In genomic region chr16:57422026-57422944, GRCh38 we compare ENCODE assay signal across 8 cellular contexts. TPM values are rescaled to one million over a fixed set of nuclear protein-coding genes. Genes with fewer than 3 reads are reported as not detected.
A peak's percentile ranks its signal among the peaks of the same experiment; 100 is the strongest.
DNase-seq lines count a peak whose midpoint lies in the region; ATAC-seq and TF ChIP-seq lines count a peak whose summit lies in the region.

No MANE protein-coding gene starts in this region.

- peaks cover 14% of the 10 kb centered on the region for H3K4me1 Mint-ChIP-seq in activated CD4-positive, alpha-beta memory T cell treated with anti-CD3 and anti-CD28 coated beads, Interleukin-2, amount 10 ng/mL, durations not matched to agents 7 days and 5 days

- H3K4me1 ChIP-seq in HAP-1 (peaks cover 2% of the 10 kb centered on the region), Panc1 (ENCODE audit: control insufficient read depth, insufficient read depth, low read length) (peaks cover 10% of the 10 kb centered on the region)

- peak; percentile 78 for TF ChIP-seq CTCF in Panc1 (IDR thresholded peaks at IDR 0.05)
- TF ChIP-seq CTCF in epithelial cell of proximal tubule (conservative IDR thresholded peaks at IDR 0.05; ENCODE audit: low read depth, low read length): peak; percentile 76

- POLR2A ChIA-PET in Panc1 (lab: Charles Lee): interaction anchor here (0.7 kb wide), 1 partner anchor 901 kb away, joined by 3 read pairs; no protein-coding TSS in a partner anchor
- POLR2A ChIA-PET in activated CD4-positive, alpha-beta memory T cell treated with anti-CD3 and anti-CD28 coated beads, Interleukin-2, amount 10 ng/mL, durations not matched to agents 7 days and 5 days (lab: Charles Lee): interaction anchor here (0.6 to 1.2 kb wide), 3 partner anchors 24 to 448 kb away, joined by 3 to 4 read pairs (median 3); partner anchors contain the start of genes CIAPIN1 and COQ9

- intact Hi-C loops in Panc1 (cut with micrococcal nuclease; ENCODE audit: unreplicated experiment): no loop called here

- H3K27ac ChIP-seq in Panc1 (ENCODE audit: low read length): no peak overlapping the region

- H3K4me3 ChIP-seq in HAP-1 (no peak overlapping the region), Panc1 (ENCODE audit: low read depth in 2 of 2, low read length in 2 of 2) (0 out of 4 replicates have a peak overlapping the region, but pooled peaks of 1 of the 2 experiments have one; percentile 11), epithelial cell of proximal tubule (ENCODE audit: low read depth, low read length) (no peak overlapping the region)

- H3K27me3 ChIP-seq in HAP-1 (ENCODE audit: low read depth) (no peaks in the 10 kb centered on the region), Panc1 (ENCODE audit: control insufficient read depth, insufficient read depth, low read length) (no peaks in the 10 kb centered on the region)

- no peak overlapping the region for H3K27ac Mint-ChIP-seq in activated CD4-positive, alpha-beta memory T cell treated with anti-CD3 and anti-CD28 coated beads, Interleukin-2, amount 10 ng/mL, durations not matched to agents 7 days and 5 days

- H3K36me3 ChIP-seq in HAP-1 (replicated peaks) (peaks cover 2% of the 10 kb centered on the region; the same call in 1 of the 2 replicates), Panc1 (ENCODE audit: control insufficient read depth, insufficient read depth, low read length) (no peaks in the 10 kb centered on the region)

- ATAC-seq in Panc1 (peak; percentile 66), HG03439 (IDR thresholded peaks at IDR 0.05; ENCODE audit: unreplicated experiment) (no peak), HG02678 (IDR thresholded peaks at IDR 0.05; ENCODE audit: unreplicated experiment) (no peak)

- no peaks in the 10 kb centered on the region for H3K9me3 ChIP-seq in HAP-1
- no peaks in the 10 kb centered on the region for H3K9me3 ChIP-seq in Panc1 (ENCODE audit: control insufficient read depth, insufficient read depth, low read depth, low read length)

- BruUV-seq in Panc1 (replicated peaks; lab: Mats Ljungman, UMichigan): no TSS peak

- peaks cover 4% of the 10 kb centered on the region for H3K36me3 Mint-ChIP-seq in activated CD4-positive, alpha-beta memory T cell treated with anti-CD3 and anti-CD28 coated beads, Interleukin-2, amount 10 ng/mL, durations not matched to agents 7 days and 5 days (ENCODE audit: low read depth)

- CTCF ChIA-PET in Panc1 (lab: Charles Lee): interaction anchor here (0.9 to 1.8 kb wide), 3 partner anchors 120 to 160 kb away, joined by 3 to 4 read pairs (median 4); no protein-coding TSS in a partner anchor
- CTCF ChIA-PET in activated CD4-positive, alpha-beta memory T cell treated with anti-CD3 and anti-CD28 coated beads, Interleukin-2, amount 10 ng/mL, durations not matched to agents 7 days and 5 days (lab: Charles Lee): interaction anchor here (1.2 to 7.1 kb wide), 3 partner anchors 40 to 154 kb away, joined by 3 to 160 read pairs (median 4); partner anchors contain the start of gene POLR2C

- in situ Hi-C loops in HAP-1 (cut with MboI; ENCODE audit: low sequenced_read_pairs) (no loop called here), Panc1 (cut with HindIII; ENCODE audit: low pct_unique_long_range_greater_than_20kb, low sequenced_read_pairs) (no loop called here)

- no peaks in the 10 kb centered on the region for H3K9me3 Mint-ChIP-seq in activated CD4-positive, alpha-beta memory T cell treated with anti-CD3 and anti-CD28 coated beads, Interleukin-2, amount 10 ng/mL, durations not matched to agents 7 days and 5 days

- peak; percentile 61 for DNase-seq in AG08396 (ENCODE audit: low spot score)
- peak; percentile 59 to 77 for DNase-seq in HAP-1 (ENCODE audit: low spot score in 2 of 2)
- peak; percentile 42 for DNase-seq in Panc1 (ENCODE audit: low read depth, low spot score)
- no peak for DNase-seq in epithelial cell of proximal tubule (ENCODE audit: low read depth)
- peak; percentile 23 for DNase-seq in non-pigmented ciliary epithelial cell (ENCODE audit: low read depth)
- no peak for DNase-seq in activated CD4-positive, alpha-beta memory T cell treated with anti-CD3 and anti-CD28 coated beads, Interleukin-2, amount 10 ng/mL, durations not matched to agents 7 days and 5 days

- no peak overlapping the region for H3K4me3 Mint-ChIP-seq in activated CD4-positive, alpha-beta memory T cell treated with anti-CD3 and anti-CD28 coated beads, Interleukin-2, amount 10 ng/mL, durations not matched to agents 7 days and 5 days

- H3K27me3 Mint-ChIP-seq in activated CD4-positive, alpha-beta memory T cell treated with anti-CD3 and anti-CD28 coated beads, Interleukin-2, amount 10 ng/mL, durations not matched to agents 7 days and 5 days: peaks cover 5% of the 10 kb centered on the region

RNA-seq across cellular contexts. Expression of gene CCL17, which starts 17.7 kb away (rescaled TPM):
- total RNA-seq in Panc1 (2021; ENCODE audit: unreplicated experiment) (not detected), epithelial cell of proximal tubule (not detected in 2 replicates)
- not detected for polyA plus RNA-seq in Panc1 (2012; ENCODE audit: insufficient read length)
- total RNA-seq in activated CD4-positive, alpha-beta memory T cell treated with anti-CD3 and anti-CD28 coated beads, Interleukin-2, amount 10 ng/mL, durations not matched to agents 7 days and 5 days: not detected

RNA-seq across cellular contexts. Expression of gene CIAPIN1, which starts 24.9 kb away (rescaled TPM):
- total RNA-seq in Panc1 (2021; ENCODE audit: unreplicated experiment) (64.0 TPM), epithelial cell of proximal tubule (69.1 and 75.6 TPM in 2 replicates)
- 65.3 TPM for polyA plus RNA-seq in Panc1 (2012; ENCODE audit: insufficient read length)
- 10 to 100 TPM; 35.8 to 36.1 TPM for total RNA-seq in activated CD4-positive, alpha-beta memory T cell treated with anti-CD3 and anti-CD28 coated beads, Interleukin-2, amount 10 ng/mL, durations not matched to agents 7 days and 5 days

RNA-seq across cellular contexts. Expression of gene COQ9, which starts 25.0 kb away (rescaled TPM):
- total RNA-seq in Panc1 (2021; ENCODE audit: unreplicated experiment) (48.5 TPM), epithelial cell of proximal tubule (40.0 and 45.4 TPM in 2 replicates)
- polyA plus RNA-seq in Panc1 (2012; ENCODE audit: insufficient read length): 52.7 TPM
- 10 to 100 TPM; 28.5 to 29.0 TPM for total RNA-seq in activated CD4-positive, alpha-beta memory T cell treated with anti-CD3 and anti-CD28 coated beads, Interleukin-2, amount 10 ng/mL, durations not matched to agents 7 days and 5 days

RNA-seq across cellular contexts. Expression of gene POLR2C, which starts 40.2 kb away (rescaled TPM):
- total RNA-seq in Panc1 (2021; ENCODE audit: unreplicated experiment): 53.9 TPM
- 89.5 TPM for polyA plus RNA-seq in Panc1 (2012; ENCODE audit: insufficient read length)
- 64.5 and 140 TPM in 2 replicates for total RNA-seq in epithelial cell of proximal tubule
- 10 to 100 TPM; 47.8 to 48.8 TPM for total RNA-seq in activated CD4-positive, alpha-beta memory T cell treated with anti-CD3 and anti-CD28 coated beads, Interleukin-2, amount 10 ng/mL, durations not matched to agents 7 days and 5 days

RNA-seq across cellular contexts. Expression of gene CX3CL1, which starts 50.0 kb away (rescaled TPM):
- total RNA-seq in Panc1 (2021; ENCODE audit: unreplicated experiment) (21.8 TPM), epithelial cell of proximal tubule (6.4 and 13.5 TPM in 2 replicates)
- polyA plus RNA-seq in Panc1 (2012; ENCODE audit: insufficient read length): 34.8 TPM
- total RNA-seq in activated CD4-positive, alpha-beta memory T cell treated with anti-CD3 and anti-CD28 coated beads, Interleukin-2, amount 10 ng/mL, durations not matched to agents 7 days and 5 days: not detected

Comparison
In these comparisons a context has a peak if more than half of its experiments do, and no peak if none do; other contexts are left out.
1. DNase-seq: peak in AG08396 (single experiment), HAP-1 (2 of 2), Panc1 (single experiment) and non-pigmented ciliary epithelial cell (single experiment); none in epithelial cell of proximal tubule (single experiment) and activated CD4-positive, alpha-beta memory T cell treated with anti-CD3 and anti-CD28 coated beads, Interleukin-2, amount 10 ng/mL, durations not matched to agents 7 days and 5 days (single experiment).